Comparison of ENCODE assay signal across 19 cellular contexts in the genomic region with DNA sequence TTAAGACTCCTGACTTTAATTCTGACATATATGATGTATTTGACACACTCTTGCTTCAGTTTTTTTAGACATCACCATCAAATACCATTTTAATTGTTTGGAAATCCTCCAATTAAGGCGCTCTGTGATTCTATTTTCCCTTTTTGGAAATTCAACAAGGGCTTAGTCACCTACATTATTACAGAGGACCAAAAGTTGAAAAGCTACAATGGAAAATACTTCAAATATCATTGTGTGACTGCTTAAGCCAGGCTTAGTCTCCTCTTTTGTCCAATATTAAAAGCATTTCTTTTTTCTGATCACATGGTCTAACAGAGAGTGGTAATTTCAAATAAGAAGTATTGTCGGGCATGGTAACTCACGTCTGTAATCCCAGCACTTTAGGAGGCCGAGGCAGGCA.
"Had no signal": no experiment of that assay in that cellular context is flagged by ENCODE, and none has a peak within 500 bp of the region (broad histone marks: within the 10 kb centered on the region; RNA-seq: fewer than 3 reads in every experiment).

No MANE protein-coding gene starts in this region.

- DNase-seq: activated CD4-positive, alpha-beta T cell treated with anti-CD3 and anti-CD28 coated beads, Interleukin-2, amount 10 ng/mL, durations not matched to agents 7 days and 5 days; activated CD4-positive, CD25-positive, alpha-beta regulatory T cell treated with anti-CD3 and anti-CD28 coated beads, Interleukin-2, amount 50 U/mL, for 72 hours; activated CD8-positive, alpha-beta T cell treated with anti-CD3 and anti-CD28 coated beads for 36 hours; activated gamma-delta T cell; central memory CD4-positive, alpha-beta T cell; dermis blood vessel endothelial cell; effector CD8-positive, alpha-beta T cell; foreskin melanocyte; hippocampal formation; islet precursor cell; left cardiac atrium; nephron progenitor cell; sigmoid colon; stimulated activated CD4-positive, alpha-beta T cell treated with anti-CD3 and anti-CD28 coated beads, Interleukin-4, amount 100 ng/mL, for 1 hour; stimulated activated naive CD4-positive, alpha-beta T cell treated with Interleukin-2 at 50 U/mL for 16 hours; substantia nigra; T-helper 2 cell had no signal

- H3K9me3 ChIP-seq: tibial artery had no signal

- H3K36me3 ChIP-seq: sigmoid colon, tibial artery had no signal

- H3K27me3 ChIP-seq: sigmoid colon, tibial artery had no signal

- H3K4me1 ChIP-seq: sigmoid colon, tibial artery had no signal

- ATAC-seq: activated CD8-positive, alpha-beta T cell treated with anti-CD3 and anti-CD28 coated beads for 36 hours had no signal

- H3K27ac ChIP-seq: sigmoid colon, tibial artery, VCaP had no signal

- H3K4me3 ChIP-seq: sigmoid colon, tibial artery had no signal
